Comparison of ENCODE assay signal across 28 cellular contexts in the genomic region with DNA sequence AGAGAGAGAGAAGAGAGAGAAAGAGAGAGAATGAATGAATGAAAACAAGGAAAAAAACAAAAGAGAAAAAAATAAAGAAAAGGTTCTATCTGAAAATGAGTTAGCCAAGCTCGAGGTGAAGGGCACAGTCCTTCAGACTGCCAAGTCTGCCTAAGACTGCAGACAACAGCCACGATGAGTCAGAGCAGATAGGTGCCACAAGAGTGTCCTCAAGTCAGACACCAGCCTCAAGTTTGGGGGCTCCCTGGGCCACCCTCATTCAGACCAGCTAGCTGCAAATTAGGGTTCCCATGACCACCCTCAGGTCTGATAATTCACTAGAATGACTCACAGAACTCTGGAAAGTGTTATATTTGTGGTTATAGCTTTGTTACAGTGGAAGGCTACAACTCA. TPM values are rescaled to one million over a fixed set of nuclear protein-coding genes. Genes with fewer than 3 reads are reported as not detected.
DNase-seq lines count a peak whose midpoint lies in the region; ATAC-seq and TF ChIP-seq lines count a peak whose summit lies in the region.
"Had no signal": no experiment of that assay in that cellular context is flagged by ENCODE, and none has a peak within 500 bp of the region (broad histone marks: within the 10 kb centered on the region; RNA-seq: fewer than 3 reads in every experiment).

No MANE protein-coding gene starts in this region.

- H3K4me3 ChIP-seq in neural progenitor cell, result no peak overlapping the region
- no peak overlapping the region for H3K4me3 ChIP-seq in A673 (ENCODE audit: low read depth, low read length, poor library complexity, severe bottlenecking)
- no peak overlapping the region for H3K4me3 ChIP-seq in psoas muscle
- H3K4me3 ChIP-seq: gastroesophageal sphincter, spleen, tibial nerve had no signal

- no peaks in the 10 kb centered on the region for H3K36me3 Mint-ChIP-seq in neural progenitor cell
- H3K36me3 Mint-ChIP-seq: CD4-positive, CD25-positive, alpha-beta regulatory T cell had no signal

- CTCF ChIA-PET in A673 (lab: Charles Lee), result no interaction called here

- H3K9ac ChIP-seq in neural progenitor cell, result no peak overlapping the region

- peak; percentile 65 for DNase-seq in NK-92 treated with Interleukin-12 subunit alpha and Interleukin-12 subunit beta, amount 100 ng/mL, for 24 hours (lab: John Stamatoyannopoulos, UW)
- no peak for DNase-seq in NK-92 (lab: John Stamatoyannopoulos, UW; ENCODE audit: unreplicated experiment)
- peak; percentile 19 for DNase-seq in ELR (ENCODE audit: low read depth)
- peak; percentile 20 for DNase-seq in astrocyte of the hippocampus (ENCODE audit: low read depth, low spot score)
- no peak for DNase-seq in neural progenitor cell (ENCODE audit: low spot score)
- DNase-seq in KG1 (lab: John Stamatoyannopoulos, UW), result no peak
- no peak for DNase-seq in A673 (ENCODE audit: low spot score)
- DNase-seq in psoas muscle, result no peak
- DNase-seq: activated CD4-positive, alpha-beta T cell treated with anti-CD3 and anti-CD28 coated beads for 48 hours; activated naive CD4-positive, alpha-beta T cell treated with anti-CD3 and anti-CD28 coated beads for 36 hours; activated T-cell treated with anti-CD3 and anti-CD28 coated beads, Interleukin-2, amount 50 U/mL, for 48 hours; CD4-positive, CD25-positive, alpha-beta regulatory T cell; DMS79 treated with DMSO at 0.1 percent for 48 hours; hypothalamus; IMR-90; left colon; mammary epithelial cell; NCI-H1048; posterior cingulate gyrus; spleen; stimulated activated CD4-positive, alpha-beta T cell treated with anti-CD3 and anti-CD28 coated beads, Interleukin-2, amount 100 ng/mL, for 24 hours; T1000 had no signal

- no peaks in the 10 kb centered on the region for H3K79me2 ChIP-seq in neural progenitor cell (ENCODE audit: low read depth)

- no peak overlapping the region for H3K4me2 ChIP-seq in neural progenitor cell

- peaks cover 5% of the 10 kb centered on the region for H3K27me3 Mint-ChIP-seq in neural progenitor cell (ENCODE audit: insufficient read depth, low read depth)
- H3K27me3 Mint-ChIP-seq: CD4-positive, CD25-positive, alpha-beta regulatory T cell had no signal

- no peak for TF ChIP-seq CTCF in neural progenitor cell (IDR thresholded peaks at IDR 0.05)
- no peak for TF ChIP-seq CTCF in A673 (conservative IDR thresholded peaks at IDR 0.05; ENCODE audit: low read depth, low read length)
- TF ChIP-seq CTCF in psoas muscle (IDR thresholded peaks at IDR 0.05), result no peak

- no TSS peak for BruUV-seq in A673 (replicated peaks; lab: Mats Ljungman, UMichigan)

- no peaks in the 10 kb centered on the region for H3K9me3 Mint-ChIP-seq in neural progenitor cell
- H3K9me3 Mint-ChIP-seq: activated naive CD4-positive, alpha-beta T cell treated with anti-CD3 and anti-CD28 coated beads for 36 hours; CD4-positive, CD25-positive, alpha-beta regulatory T cell; neural crest cell had no signal

- H3K4me1 Mint-ChIP-seq in neural progenitor cell, result peaks cover 9% of the 10 kb centered on the region
- H3K4me1 Mint-ChIP-seq: neural crest cell had no signal

- H3K27ac ChIP-seq in neural progenitor cell (no peak overlapping the region), A673 (ENCODE audit: low read depth, low read length, poor library complexity, severe bottlenecking) (no peak overlapping the region), psoas muscle (no peak overlapping the region)
- H3K27ac ChIP-seq: 22Rv1, gastroesophageal sphincter, spleen, tibial nerve, VCaP had no signal

- ATAC-seq in psoas muscle, result no peak
- ATAC-seq: gastroesophageal sphincter, left colon, right cardiac atrium had no signal

- POLR2A ChIA-PET in A673 (lab: Charles Lee; ENCODE audit: low non-redundant PET), result no interaction called here

- no peak overlapping the region for H3K4me3 Mint-ChIP-seq in neural progenitor cell
- H3K4me3 Mint-ChIP-seq: activated naive CD4-positive, alpha-beta T cell treated with anti-CD3 and anti-CD28 coated beads for 36 hours; CD4-positive, CD25-positive, alpha-beta regulatory T cell; neural crest cell had no signal

- H3K36me3 ChIP-seq in neural progenitor cell, result no peaks in the 10 kb centered on the region
- no peaks in the 10 kb centered on the region for H3K36me3 ChIP-seq in A673 (ENCODE audit: insufficient read depth, low read length, poor library complexity, severe bottlenecking)
- H3K36me3 ChIP-seq in psoas muscle (ENCODE audit: insufficient read depth in 1 of 2, low read depth in 1 of 2), result no peaks in the 10 kb centered on the region
- H3K36me3 ChIP-seq: gastroesophageal sphincter, spleen, tibial nerve had no signal

- no peaks in the 10 kb centered on the region for H3K9me3 ChIP-seq in neural progenitor cell (ENCODE audit: low read depth)
- no peaks in the 10 kb centered on the region for H3K9me3 ChIP-seq in A673 (ENCODE audit: low read depth, low read length, poor library complexity, severe bottlenecking)
- no peaks in the 10 kb centered on the region for H3K9me3 ChIP-seq in psoas muscle
- H3K9me3 ChIP-seq: gastroesophageal sphincter, spleen had no signal

- H2AFZ ChIP-seq in neural progenitor cell (replicated peaks), result no peak overlapping the region

- 82 to 91% (median 84%) methylated on average over 2 of the region's 2 CpGs for WGBS in psoas muscle, 3 donors

- H3F3A ChIP-seq in neural progenitor cell (ENCODE audit: low read depth), result no peaks in the 10 kb centered on the region

- intact Hi-C loops in A673 (cut with micrococcal nuclease; ENCODE audit: unreplicated experiment) (no loop called here), psoas muscle (cut with DNase I) (no loop called here)

- no peaks in the 10 kb centered on the region for H3K27me3 ChIP-seq in neural progenitor cell
- no peaks in the 10 kb centered on the region for H3K27me3 ChIP-seq in A673 (replicated peaks; ENCODE audit: insufficient read depth, low read depth, low read length, poor library complexity)
- no peaks in the 10 kb centered on the region for H3K27me3 ChIP-seq in psoas muscle (ENCODE audit: insufficient read depth in 3 of 3, low read length in 2 of 3)
- H3K27me3 ChIP-seq: gastroesophageal sphincter, spleen, tibial nerve had no signal

- no peaks in the 10 kb centered on the region for H4K20me1 ChIP-seq in neural progenitor cell (ENCODE audit: low read depth)

- H3K4me1 ChIP-seq in neural progenitor cell (no peaks in the 10 kb centered on the region), A673 (ENCODE audit: insufficient read depth, low read length, poor library complexity, severe bottlenecking) (no peaks in the 10 kb centered on the region), psoas muscle (no peaks in the 10 kb centered on the region)
- H3K4me1 ChIP-seq: gastroesophageal sphincter, spleen, tibial nerve had no signal

- H3K27ac Mint-ChIP-seq in neural progenitor cell, result peak overlapping the region; percentile 42
- H3K27ac Mint-ChIP-seq: activated naive CD4-positive, alpha-beta T cell treated with anti-CD3 and anti-CD28 coated beads for 36 hours; CD4-positive, CD25-positive, alpha-beta regulatory T cell had no signal

RNA-seq across cellular contexts. Expression of a gene that starts 13.9 kb away (rescaled TPM):
- 11.3 and 12.3 TPM in 2 replicates for total RNA-seq in neural progenitor cell (ENCODE audit: low replicate concordance)
- 11.3 and 11.6 TPM in 2 replicates for total RNA-seq in A673 (2021)
- total RNA-seq in psoas muscle, result 10 to 100 TPM in 2 of 4 donors, 1 to 10 TPM in 2; 6.4 to 14.4 (median 10.0) TPM
- 10 to 100 TPM in 1 of 3 donors, 1 to 10 TPM in 2; 8.7 to 13.6 (median 9.3) TPM for polyA plus RNA-seq in psoas muscle

RNA-seq across cellular contexts. Expression of a gene that starts 17.9 kb away (rescaled TPM):
- total RNA-seq in neural progenitor cell (ENCODE audit: low replicate concordance) (14.6 and 18.0 TPM in 2 replicates), A673 (2021) (14.6 and 14.9 TPM in 2 replicates), psoas muscle (1 to 10 TPM in 2 of 4 donors, under 1 TPM in 2; 0.69 to 1.9 (median 1.2) TPM)
- 1 to 10 TPM; 1.0 to 3.3 (median 1.7) TPM for polyA plus RNA-seq in psoas muscle

RNA-seq across cellular contexts. Expression of a gene that starts 52.5 kb away (rescaled TPM):
- total RNA-seq in neural progenitor cell (ENCODE audit: low replicate concordance), result 18.5 and 30.1 TPM in 2 replicates
- total RNA-seq in A673 (2021), result 1.1 TPM in 2 replicates
- total RNA-seq in psoas muscle, result 1 to 10 TPM; 2.1 to 5.9 (median 3.1) TPM
- polyA plus RNA-seq in psoas muscle, result 1 to 10 TPM; 2.0 to 5.3 (median 2.3) TPM

Comparison
In these comparisons a context has a peak if more than half of its experiments do, and no peak if none do; other contexts are left out.
1. DNase-seq: peak in NK-92 treated with Interleukin-12 subunit alpha and Interleukin-12 subunit beta, amount 100 ng/mL, for 24 hours (single experiment), ELR (single experiment) and astrocyte of the hippocampus (single experiment); none in NK-92 (single experiment), neural progenitor cell (single experiment), KG1 (single experiment), A673 (single experiment) and psoas muscle (0 of 2).